8 cellular contexts compared by ENCODE assay signal in genomic region chr11:4393209-4394196, GRCh38. TPM values are rescaled to one million over a fixed set of nuclear protein-coding genes. Genes with fewer than 3 reads are reported as not detected.
DNase-seq lines count a peak whose midpoint lies in the region; ATAC-seq and TF ChIP-seq lines count a peak whose summit lies in the region.

Gene TRIM21, minus strand, starts transcription at chr11:4393702. Its CDS starts 3,293 bp downstream, at chr11:4390409.

- H2AFZ ChIP-seq in OCI-LY7 (ENCODE audit: low read length): peak within 1 kb of the TSS; percentile 96

- TF ChIP-seq CTCF in C4-2B (conservative IDR thresholded peaks at IDR 0.05) (no peak), OCI-LY7 (conservative IDR thresholded peaks at IDR 0.05; ENCODE audit: low read length) (no peak), epithelial cell of proximal tubule (conservative IDR thresholded peaks at IDR 0.05; ENCODE audit: low read depth, low read length) (no peak)

- BruUV-seq in OCI-LY7 (replicated peaks; lab: Mats Ljungman, UMichigan): no TSS peak

- H3K4me3 ChIP-seq in OCI-LY7 (ENCODE audit: low read depth, low read length, poor library complexity, severe bottlenecking) (peak within 1 kb of the TSS; percentile 89), epithelial cell of proximal tubule (ENCODE audit: low read depth, low read length) (peak within 1 kb of the TSS; percentile 88), mucosa of rectum (ENCODE audit: low read length in 2 of 2) (peak within 1 kb of the TSS; percentile 97 to 98)

- ATAC-seq in HG03460 (IDR thresholded peaks at IDR 0.05; ENCODE audit: unreplicated experiment): peak; percentile 99

- H3K27ac ChIP-seq in C4-2B: peak within 1 kb of the TSS; percentile 65
- no peak within 1 kb of the TSS for H3K27ac ChIP-seq in OCI-LY7 (ENCODE audit: low read depth, low read length, poor library complexity, severe bottlenecking)
- peak within 1 kb of the TSS; percentile 75 to 87 for H3K27ac ChIP-seq in mucosa of rectum (ENCODE audit: low read depth in 2 of 2, low read length in 2 of 2)

- H3K36me3 ChIP-seq in OCI-LY7 (ENCODE audit: insufficient read depth, low read length) (peaks cover 17% of the 10 kb centered on the region), mucosa of rectum (ENCODE audit: control insufficient read depth in 2 of 2, insufficient read depth in 2 of 2, low read length in 2 of 2) (peaks cover 18% of the 10 kb centered on the region in 2 donors)

- CTCF ChIA-PET in OCI-LY7 (lab: Charles Lee; ENCODE audit: unreplicated experiment): interaction anchor here (0.9 kb wide), 1 partner anchor 206 kb away, joined by 5 read pairs; no protein-coding TSS in a partner anchor

- no peaks in the 10 kb centered on the region for H3K9me2 ChIP-seq in OCI-LY7 (ENCODE audit: insufficient read depth, low read length)

- peaks cover 5% of the 10 kb centered on the region for H3K4me1 ChIP-seq in OCI-LY7 (ENCODE audit: insufficient read depth, low read length, poor library complexity, severe bottlenecking)
- H3K4me1 ChIP-seq in mucosa of rectum (ENCODE audit: control insufficient read depth in 2 of 2, insufficient read depth in 2 of 2, low read length in 2 of 2): peaks cover 0 to 4% of the 10 kb centered on the region in 2 donors

- H3K79me2 ChIP-seq in OCI-LY7 (ENCODE audit: insufficient read depth, low read depth, low read length): no peaks in the 10 kb centered on the region

- intact Hi-C loops in OCI-LY7 (cut with micrococcal nuclease; ENCODE audit: unreplicated experiment): loop anchor here (1.0 kb wide), 1 partner anchor 206 kb away; no protein-coding TSS in a partner anchor

- no peaks in the 10 kb centered on the region for H3K27me3 ChIP-seq in mucosa of rectum (ENCODE audit: control insufficient read depth in 2 of 2, insufficient read depth in 2 of 2, low read length in 2 of 2)

- H3K4me2 ChIP-seq in OCI-LY7 (ENCODE audit: low read length): peak within 1 kb of the TSS; percentile 93

- POLR2A ChIA-PET in OCI-LY7 (lab: Charles Lee): interaction anchor here (0.6 to 1.6 kb wide), 4 partner anchors 22 to 1391 kb away, joined by 4 to 5 read pairs (median 4); no protein-coding TSS in a partner anchor

- H3K9ac ChIP-seq in mucosa of rectum (ENCODE audit: low read depth in 1 of 2, low read length in 2 of 2): peak within 1 kb of the TSS; percentile 92 to 96

- no peaks in the 10 kb centered on the region for H3K9me3 ChIP-seq in OCI-LY7 (ENCODE audit: low read length)
- no peaks in the 10 kb centered on the region for H3K9me3 ChIP-seq in mucosa of rectum (ENCODE audit: control insufficient read depth in 2 of 2, low read length in 2 of 2)

- H4K20me1 ChIP-seq in OCI-LY7 (ENCODE audit: insufficient read depth, low read length): no peaks in the 10 kb centered on the region

- DNase-seq in GM19240 (ENCODE audit: insufficient read length, low spot score) (peak; percentile 73), OCI-LY7 (ENCODE audit: low spot score) (peak; percentile 84), activated T-cell treated with anti-CD3 and anti-CD28 coated beads for 1 hour (ENCODE audit: low read depth) (peak; percentile 82), epithelial cell of proximal tubule (ENCODE audit: low read depth) (peak; percentile 37)
- DNase-seq in stimulated activated CD8-positive, alpha-beta memory T cell treated with anti-CD3 and anti-CD28 coated beads, Interleukin-4, amount 100 ng/mL, for 4 hours (ENCODE audit: low read depth in 2 of 2, low spot score in 1 of 2): peak; percentile 78 to 85

RNA-seq across cellular contexts. Expression of gene TRIM21, which starts in this region (rescaled TPM):
- total RNA-seq in OCI-LY7 (2014; rRNA removed; shearing (Covaris generic)): 11.3 and 12.9 TPM in 2 replicates
- total RNA-seq in OCI-LY7 (2022) (11.2 and 13.1 TPM in 2 replicates), epithelial cell of proximal tubule (18.3 and 24.2 TPM in 2 replicates)
